1 cellular context compared by ENCODE assay signal in genomic region chr11:118114266-118114665, GRCh38.
TF ChIP-seq lines count a peak whose summit lies in the region.

No MANE protein-coding gene starts in this region.

TF ChIP-seq in WTC11, 78 proteins besides CTCF, POLR2A, EP300 and RAD21 (continued from another document):
- TF ChIP-seq, protein P1, sequence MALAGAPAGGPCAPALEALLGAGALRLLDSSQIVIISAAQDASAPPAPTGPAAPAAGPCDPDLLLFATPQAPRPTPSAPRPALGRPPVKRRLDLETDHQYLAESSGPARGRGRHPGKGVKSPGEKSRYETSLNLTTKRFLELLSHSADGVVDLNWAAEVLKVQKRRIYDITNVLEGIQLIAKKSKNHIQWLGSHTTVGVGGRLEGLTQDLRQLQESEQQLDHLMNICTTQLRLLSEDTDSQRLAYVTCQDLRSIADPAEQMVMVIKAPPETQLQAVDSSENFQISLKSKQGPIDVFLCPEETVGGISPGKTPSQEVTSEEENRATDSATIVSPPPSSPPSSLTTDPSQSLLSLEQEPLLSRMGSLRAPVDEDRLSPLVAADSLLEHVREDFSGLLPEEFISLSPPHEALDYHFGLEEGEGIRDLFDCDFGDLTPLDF (CRISPR knock-in tag; IDR thresholded peaks at IDR 0.05) = no peak
- no peak for TF ChIP-seq ZNF423 (CRISPR knock-in tag; IDR thresholded peaks at IDR 0.05)
